Comparison of ENCODE assay signal across 1 cellular context in genomic region chr6:13437597-13437996, GRCh38.
TF ChIP-seq lines count a peak whose summit lies in the region.

No MANE protein-coding gene starts in this region.

TF ChIP-seq in GM23338, 12 proteins besides CTCF, POLR2A, EP300 and RAD21 (continued from another document):
- TF ChIP-seq ZNF462 (CRISPR knock-in tag; IDR thresholded peaks at IDR 0.05) (no peak), ZNF331 (CRISPR knock-in tag; IDR thresholded peaks at IDR 0.05; ENCODE audit: low read depth) (no peak)
